Comparison of ENCODE assay signal across 1 cellular context in the genomic region with DNA sequence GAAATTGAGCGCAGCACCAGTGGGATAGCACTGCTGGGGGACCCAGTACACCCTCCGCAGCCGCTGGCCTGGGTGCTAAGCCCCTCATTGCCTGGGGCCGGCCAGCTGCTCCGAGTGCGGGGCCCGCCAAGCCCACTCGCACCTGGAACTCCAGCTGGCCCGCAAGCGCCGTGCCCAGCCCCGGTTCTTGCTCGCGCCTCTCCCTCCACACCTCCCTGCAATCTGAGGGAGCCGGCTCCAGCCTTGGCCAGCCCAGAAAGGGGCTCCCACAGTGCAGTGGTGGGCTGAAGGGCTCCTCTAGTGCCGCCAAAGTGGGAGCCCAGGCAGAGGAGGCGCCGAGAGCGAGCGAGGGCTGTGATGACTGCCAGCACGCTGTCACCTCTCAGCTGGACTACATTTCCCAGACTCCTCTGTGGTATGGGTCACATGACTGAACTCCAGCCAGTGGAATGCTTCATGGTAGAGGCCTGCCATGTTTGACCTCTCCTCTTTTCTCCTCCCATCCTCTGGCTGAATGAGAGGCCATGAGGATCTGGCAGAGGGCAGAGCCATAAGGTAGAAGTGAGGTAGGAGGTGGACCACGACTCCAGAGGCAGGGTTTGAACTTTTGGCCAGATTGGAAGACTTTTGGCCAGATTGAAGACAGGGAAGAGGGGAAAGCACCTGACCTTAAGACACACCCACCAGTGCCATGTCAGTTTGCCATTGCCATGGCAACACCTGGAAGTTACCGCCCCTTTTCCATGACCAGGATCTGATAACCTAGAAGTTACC.
TF ChIP-seq lines count a peak whose summit lies in the region.

No MANE protein-coding gene starts in this region.

TF ChIP-seq in H1, 55 proteins besides CTCF, POLR2A, EP300 and RAD21:
- TF ChIP-seq SIX5 (IDR thresholded peaks at IDR 0.05; ENCODE audit: low read depth, low read length) = peak; percentile 62
- TF ChIP-seq TAF7 (optimal IDR thresholded peaks at IDR 0.05; ENCODE audit: borderline replicate concordance, low read depth, low read length) = no peak
- TF ChIP-seq, protein P1, sequence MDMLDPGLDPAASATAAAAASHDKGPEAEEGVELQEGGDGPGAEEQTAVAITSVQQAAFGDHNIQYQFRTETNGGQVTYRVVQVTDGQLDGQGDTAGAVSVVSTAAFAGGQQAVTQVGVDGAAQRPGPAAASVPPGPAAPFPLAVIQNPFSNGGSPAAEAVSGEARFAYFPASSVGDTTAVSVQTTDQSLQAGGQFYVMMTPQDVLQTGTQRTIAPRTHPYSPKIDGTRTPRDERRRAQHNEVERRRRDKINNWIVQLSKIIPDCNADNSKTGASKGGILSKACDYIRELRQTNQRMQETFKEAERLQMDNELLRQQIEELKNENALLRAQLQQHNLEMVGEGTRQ (IDR thresholded peaks at IDR 0.05; ENCODE audit: low read length) = peak; percentile 82
- TF ChIP-seq, protein P2, sequence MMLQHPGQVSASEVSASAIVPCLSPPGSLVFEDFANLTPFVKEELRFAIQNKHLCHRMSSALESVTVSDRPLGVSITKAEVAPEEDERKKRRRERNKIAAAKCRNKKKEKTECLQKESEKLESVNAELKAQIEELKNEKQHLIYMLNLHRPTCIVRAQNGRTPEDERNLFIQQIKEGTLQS (IDR thresholded peaks at IDR 0.05; ENCODE audit: insufficient read depth, low read depth, low read length) = peak; percentile 43; the same call in 1 of the 2 replicates
- no peak for TF ChIP-seq RXRA (IDR thresholded peaks at IDR 0.05; ENCODE audit: insufficient read depth, low read depth, low read length)
- TF ChIP-seq YY1 (IDR thresholded peaks at IDR 0.05; ENCODE audit: low read depth, low read length) = peak; percentile 86
- TF ChIP-seq, protein P3, sequence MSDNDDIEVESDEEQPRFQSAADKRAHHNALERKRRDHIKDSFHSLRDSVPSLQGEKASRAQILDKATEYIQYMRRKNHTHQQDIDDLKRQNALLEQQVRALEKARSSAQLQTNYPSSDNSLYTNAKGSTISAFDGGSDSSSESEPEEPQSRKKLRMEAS (IDR thresholded peaks at IDR 0.05) = 0 out of 2 replicates have a peak, but pooled peaks have one; percentile 21
TF ChIP-seq in H1: peak in this region for 5.
